In the genomic region with DNA sequence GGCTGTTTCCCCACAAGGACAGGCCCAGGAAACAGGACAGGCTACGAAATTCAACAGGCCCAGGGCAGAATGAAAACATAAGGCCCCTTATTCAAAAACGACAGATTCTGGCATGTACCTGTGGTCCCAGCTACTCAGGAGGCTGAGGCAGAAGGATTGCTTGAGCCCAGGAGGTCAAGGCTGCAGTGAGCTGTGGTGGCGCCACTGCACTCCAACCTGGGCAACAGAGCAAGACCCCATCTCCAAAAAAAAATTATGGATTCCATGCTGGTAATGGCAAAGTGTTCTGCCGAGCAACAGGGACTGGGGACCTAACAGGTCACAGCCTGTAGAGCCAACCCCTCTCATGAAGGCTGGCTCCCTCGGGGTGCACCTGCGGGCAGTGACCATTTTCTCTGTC, we compare ENCODE assay signal across 36 cellular contexts.
"Had no signal": no experiment of that assay in that cellular context is flagged by ENCODE, and none has a peak within 500 bp of the region (broad histone marks: within the 10 kb centered on the region; RNA-seq: fewer than 3 reads in every experiment).

No MANE protein-coding gene starts in this region.

- DNase-seq: activated CD4-positive, alpha-beta memory T cell treated with anti-CD3 and anti-CD28 coated beads for 36 hours; activated CD4-positive, alpha-beta T cell treated with anti-CD3 and anti-CD28 coated beads for 36 hours; activated CD4-positive, alpha-beta T cell treated with anti-CD3 and anti-CD28 coated beads, Interleukin-2, amount 10 ng/mL, durations not matched to agents 24 days and 14 days; activated CD4-positive, CD25-positive, alpha-beta regulatory T cell; activated CD4-positive, CD25-positive, alpha-beta regulatory T cell treated with anti-CD3 and anti-CD28 coated beads, Interleukin-2, amount 50 U/mL, for 72 hours; activated CD8-positive, alpha-beta memory T cell treated with anti-CD3 and anti-CD28 coated beads, Interleukin-2, amount 10 ng/mL, durations not matched to agents 7 days and 5 days; activated CD8-positive, alpha-beta memory T cell treated with anti-CD3 and anti-CD28 coated beads, Interleukin-2, amount 50 U/mL, for 4 hours; activated CD8-positive, alpha-beta T cell treated with anti-CD3 and anti-CD28 coated beads, Interleukin-2, amount 10 ng/mL, durations not matched to agents 7 days and 5 days; activated effector memory CD4-positive, alpha-beta T cell treated with anti-CD3 and anti-CD28 coated beads, Interleukin-2, amount 50 U/mL, for 16 hours; activated naive CD4-positive, alpha-beta T cell treated with anti-CD3 and anti-CD28 coated beads for 36 hours; activated naive CD8-positive, alpha-beta T cell treated with anti-CD3 and anti-CD28 coated beads for 36 hours; activated T-cell treated with anti-CD3 and anti-CD28 coated beads, Interleukin-2, amount 50 U/mL, for 1 hour; activated T-cell treated with anti-CD3 and anti-CD28 coated beads, Interleukin-2, amount 50 U/mL, for 48 hours; brain microvascular endothelial cell; dorsolateral prefrontal cortex; effector memory CD4-positive, alpha-beta T cell; endodermal cell; erythroblast; foreskin keratinocyte; gastrocnemius medialis; glutamatergic neuron; heart left ventricle; T-helper 1 cell; T-helper 17 cell; T1000; WERI-Rb-1 had no signal

- H3K9me3 Mint-ChIP-seq: activated naive CD4-positive, alpha-beta T cell treated with anti-CD3 and anti-CD28 coated beads, Interleukin-2, amount 50 U/mL, for 24 hours; activated naive CD8-positive, alpha-beta T cell treated with anti-CD3 and anti-CD28 coated beads for 36 hours; activated T-helper 1 cell treated with anti-CD3 and anti-CD28 coated beads, Interleukin-12 subunit alpha, Interleukin-12 subunit beta, Interleukin-2, Interleukin-4 antibody, amounts not matched to agents 30 ng/mL and 10 ng/mL and 1 ng/mL, durations not matched to agents 14 hours and 24 hours and 36 hours; central memory CD8-positive, alpha-beta T cell; dendritic cell treated with granulocyte-macrophage colony-stimulating factor and Interleukin-4, amounts not matched to agents 40 ng/mL and 50 ng/mL, for 4 days had no signal

- H3K9me3 ChIP-seq: gastrocnemius medialis had no signal

- H3K4me1 ChIP-seq: esophagus muscularis mucosa, foreskin keratinocyte, gastrocnemius medialis, heart left ventricle had no signal

- ATAC-seq: activated CD4-positive, alpha-beta T cell treated with anti-CD3 and anti-CD28 coated beads for 36 hours; activated CD8-positive, alpha-beta memory T cell treated with anti-CD3 and anti-CD28 coated beads, Interleukin-2, amount 10 ng/mL, durations not matched to agents 7 days and 5 days; activated CD8-positive, alpha-beta T cell treated with anti-CD3 and anti-CD28 coated beads, Interleukin-2, amount 10 ng/mL, durations not matched to agents 7 days and 5 days; foreskin keratinocyte; gastrocnemius medialis; heart left ventricle; T-helper 17 cell had no signal

- H3K27me3 Mint-ChIP-seq: activated CD4-positive, alpha-beta memory T cell treated with anti-CD3 and anti-CD28 coated beads for 36 hours; activated CD4-positive, alpha-beta T cell treated with anti-CD3 and anti-CD28 coated beads for 36 hours; activated CD4-positive, alpha-beta T cell treated with anti-CD3 and anti-CD28 coated beads, Interleukin-2, amount 10 ng/mL, durations not matched to agents 24 days and 14 days; activated CD8-positive, alpha-beta memory T cell treated with anti-CD3 and anti-CD28 coated beads, Interleukin-2, amount 10 ng/mL, durations not matched to agents 7 days and 5 days; activated naive CD4-positive, alpha-beta T cell treated with anti-CD3 and anti-CD28 coated beads, Interleukin-2, amount 50 U/mL, for 24 hours; activated naive CD8-positive, alpha-beta T cell treated with anti-CD3 and anti-CD28 coated beads for 36 hours; central memory CD8-positive, alpha-beta T cell; dendritic cell treated with granulocyte-macrophage colony-stimulating factor and Interleukin-4, amounts not matched to agents 40 ng/mL and 50 ng/mL, for 4 days; T-helper 17 cell had no signal

- H3K27me3 ChIP-seq: brain microvascular endothelial cell, dorsolateral prefrontal cortex, esophagus muscularis mucosa, foreskin keratinocyte, gastrocnemius medialis, heart left ventricle had no signal

- FAIRE-seq: astrocyte, bronchial epithelial cell had no signal

- H3K27ac ChIP-seq: brain microvascular endothelial cell, coronary artery, dorsolateral prefrontal cortex, esophagus muscularis mucosa, foreskin keratinocyte, gastrocnemius medialis, heart left ventricle, WERI-Rb-1 had no signal

- H3K27ac Mint-ChIP-seq: activated CD4-positive, alpha-beta memory T cell treated with anti-CD3 and anti-CD28 coated beads for 36 hours; activated CD4-positive, alpha-beta T cell treated with anti-CD3 and anti-CD28 coated beads for 36 hours; activated CD4-positive, alpha-beta T cell treated with anti-CD3 and anti-CD28 coated beads, Interleukin-2, amount 10 ng/mL, durations not matched to agents 24 days and 14 days; activated CD8-positive, alpha-beta memory T cell treated with anti-CD3 and anti-CD28 coated beads, Interleukin-2, amount 10 ng/mL, durations not matched to agents 7 days and 5 days; activated CD8-positive, alpha-beta T cell treated with anti-CD3 and anti-CD28 coated beads, Interleukin-2, amount 10 ng/mL, durations not matched to agents 7 days and 5 days; activated naive CD4-positive, alpha-beta T cell treated with anti-CD3 and anti-CD28 coated beads for 36 hours; activated naive CD4-positive, alpha-beta T cell treated with anti-CD3 and anti-CD28 coated beads, Interleukin-2, amount 50 U/mL, for 24 hours; activated naive CD8-positive, alpha-beta T cell treated with anti-CD3 and anti-CD28 coated beads for 36 hours; activated T-helper 1 cell treated with anti-CD3 and anti-CD28 coated beads, Interleukin-12 subunit alpha, Interleukin-12 subunit beta, Interleukin-2, Interleukin-4 antibody, amounts not matched to agents 30 ng/mL and 10 ng/mL and 1 ng/mL, durations not matched to agents 14 hours and 24 hours and 36 hours; activated T-helper 2 cell treated with anti-CD3 and anti-CD28 coated beads, Interferon-gamma antibody, Interleukin-2, Interleukin-4, amounts not matched to agents 10 μg/mL and 5 μg/mL and 100 μg/mL, durations not matched to agents 14 hours and 24 hours and 36 hours; dendritic cell treated with granulocyte-macrophage colony-stimulating factor and Interleukin-4, amounts not matched to agents 40 ng/mL and 50 ng/mL, for 4 days; endodermal cell; T-helper 2 cell treated with Interferon-gamma antibody and Interleukin-4, amounts not matched to agents 5 μg/mL and 100 μg/mL, for 36 hours had no signal

- H3K4me1 Mint-ChIP-seq: activated CD4-positive, alpha-beta T cell treated with anti-CD3 and anti-CD28 coated beads for 36 hours; activated CD4-positive, alpha-beta T cell treated with anti-CD3 and anti-CD28 coated beads, Interleukin-2, amount 10 ng/mL, durations not matched to agents 24 days and 14 days; activated naive CD4-positive, alpha-beta T cell treated with anti-CD3 and anti-CD28 coated beads, Interleukin-2, amount 50 U/mL, for 24 hours; endodermal cell had no signal

- H3K4me3 Mint-ChIP-seq: activated CD4-positive, alpha-beta memory T cell treated with anti-CD3 and anti-CD28 coated beads for 36 hours; activated CD4-positive, alpha-beta T cell treated with anti-CD3 and anti-CD28 coated beads for 36 hours; activated CD4-positive, alpha-beta T cell treated with anti-CD3 and anti-CD28 coated beads, Interleukin-2, amount 10 ng/mL, durations not matched to agents 24 days and 14 days; activated CD8-positive, alpha-beta memory T cell treated with anti-CD3 and anti-CD28 coated beads, Interleukin-2, amount 10 ng/mL, durations not matched to agents 7 days and 5 days; activated CD8-positive, alpha-beta T cell treated with anti-CD3 and anti-CD28 coated beads, Interleukin-2, amount 10 ng/mL, durations not matched to agents 7 days and 5 days; activated naive CD4-positive, alpha-beta T cell treated with anti-CD3 and anti-CD28 coated beads for 36 hours; activated naive CD4-positive, alpha-beta T cell treated with anti-CD3 and anti-CD28 coated beads, Interleukin-2, amount 50 U/mL, for 24 hours; activated naive CD8-positive, alpha-beta T cell treated with anti-CD3 and anti-CD28 coated beads for 36 hours; activated T-helper 1 cell treated with anti-CD3 and anti-CD28 coated beads, Interleukin-12 subunit alpha, Interleukin-12 subunit beta, Interleukin-2, Interleukin-4 antibody, amounts not matched to agents 30 ng/mL and 10 ng/mL and 1 ng/mL, durations not matched to agents 14 hours and 24 hours and 36 hours; central memory CD8-positive, alpha-beta T cell; dendritic cell treated with granulocyte-macrophage colony-stimulating factor and Interleukin-4, amounts not matched to agents 40 ng/mL and 50 ng/mL, for 4 days; endodermal cell; T-helper 17 cell; T-helper 2 cell treated with Interferon-gamma antibody and Interleukin-4, amounts not matched to agents 5 μg/mL and 100 μg/mL, for 36 hours had no signal

- H3K4me3 ChIP-seq: coronary artery, dorsolateral prefrontal cortex, esophagus muscularis mucosa, gastrocnemius medialis, heart left ventricle had no signal
